ENCODE assay signal across 1 cellular context in the genomic region with DNA sequence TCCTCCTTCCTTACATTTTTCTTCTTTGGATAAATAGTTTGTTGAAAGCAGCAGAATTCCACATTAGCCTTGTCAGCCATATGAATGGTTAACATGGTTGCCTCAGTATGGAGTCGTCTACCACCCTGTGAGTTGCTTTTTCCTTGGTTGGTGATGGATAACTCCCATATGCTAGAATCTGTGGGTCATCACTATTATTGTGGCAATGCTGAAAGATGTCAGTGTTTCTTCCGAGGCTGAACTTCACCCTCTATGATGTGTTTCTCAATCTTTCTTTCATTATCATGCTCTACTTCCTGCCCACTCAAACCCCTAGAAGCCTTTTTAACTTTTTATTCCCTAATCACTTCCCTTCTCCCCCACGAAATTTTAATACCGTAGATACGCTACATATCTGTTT.
TF ChIP-seq lines count a peak whose summit lies in the region.

No MANE protein-coding gene starts in this region.

TF ChIP-seq in IMR-90, 13 proteins besides CTCF, POLR2A, EP300 and RAD21:
- TF ChIP-seq ELK1 (IDR thresholded peaks at IDR 0.05; ENCODE audit: borderline replicate concordance, low read depth, low read length): no peak
- no peak for TF ChIP-seq RFX5 (IDR thresholded peaks at IDR 0.05; ENCODE audit: low read depth, low read length)
- TF ChIP-seq BHLHE40 (IDR thresholded peaks at IDR 0.05; ENCODE audit: low read depth, low read length): no peak
- TF ChIP-seq MAFK (IDR thresholded peaks at IDR 0.05; ENCODE audit: low read depth, low read length): no peak
- no peak for TF ChIP-seq USF2 (IDR thresholded peaks at IDR 0.05; ENCODE audit: low read depth, low read length)
TF ChIP-seq in IMR-90: peak in this region for 0.
